24 cellular contexts compared by ENCODE assay signal in the genomic region with DNA sequence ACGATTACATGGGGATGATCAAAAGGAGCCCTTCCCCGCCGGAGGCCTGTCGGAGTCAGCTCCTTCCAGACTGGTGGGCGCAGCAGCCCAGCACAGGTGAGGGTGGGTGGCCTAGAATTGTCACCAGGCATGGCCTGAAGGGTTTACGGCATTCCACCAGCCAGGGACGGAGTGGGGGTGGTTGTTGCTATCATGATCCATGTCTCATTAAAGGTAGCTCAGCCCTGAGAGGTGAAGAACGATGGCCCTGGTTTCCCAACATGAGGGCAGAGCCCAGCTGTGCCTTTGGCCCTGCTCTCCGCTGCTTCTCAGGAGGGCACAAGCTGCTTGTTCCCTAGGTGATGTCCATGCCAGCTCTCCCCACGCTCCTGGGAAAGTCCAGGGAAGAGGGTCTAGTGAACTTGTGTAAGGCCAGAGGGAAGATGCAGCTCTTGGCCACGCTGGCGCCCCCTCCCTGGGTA. TPM values are rescaled to one million over a fixed set of nuclear protein-coding genes. Genes with fewer than 3 reads are reported as not detected.
A peak's percentile ranks its signal among the peaks of the same experiment; 100 is the strongest.
DNase-seq lines count a peak whose midpoint lies in the region; ATAC-seq, FAIRE-seq and TF ChIP-seq lines count a peak whose summit lies in the region.
"Had no signal": no experiment of that assay in that cellular context is flagged by ENCODE, and none has a peak within 500 bp of the region (broad histone marks: within the 10 kb centered on the region; RNA-seq: fewer than 3 reads in every experiment).

No MANE protein-coding gene starts in this region.

- H4K20me1 ChIP-seq in BLaER1 treated with 17β-estradiol and CSF1 and Interleukin-3, amounts not matched to agents 10 nM and 100 nM, result peaks cover 0 to 99% (median 12%) of the 10 kb centered on the region in 11 experiments; a peak in 10 of 22 replicates
- no peaks in the 10 kb centered on the region for H4K20me1 ChIP-seq in OCI-LY7 (ENCODE audit: insufficient read depth, low read length)
- H4K20me1 ChIP-seq in H1 (replicated peaks in 1 of 2; ENCODE audit: control insufficient read depth in 1 of 2, insufficient read depth in 2 of 2, low read length in 2 of 2), result no peaks in the 10 kb centered on the region

- POLR2A ChIA-PET in OCI-LY7 (lab: Charles Lee) (interaction anchor here (1.9 kb wide), 1 partner anchor 31 kb away, joined by 5 read pairs; no protein-coding TSS in a partner anchor), H1 (lab: Charles Lee; ENCODE audit: partially characterized antibody) (no interaction called here)
- POLR2A ChIA-PET in naive thymus-derived CD4-positive, alpha-beta T cell (lab: Charles Lee), result interaction anchor here (0.6 to 1.5 kb wide), 2 partner anchors 11 to 1575 kb away, joined by 3 to 4 read pairs; no protein-coding TSS in a partner anchor

- TF ChIP-seq POLR2A in H1 (IDR thresholded peaks at IDR 0.05; ENCODE audit: control extremely low read depth in 1 of 2, low read depth in 2 of 2, low read length in 2 of 2), result no peak

- H3K18ac ChIP-seq in H1 (ENCODE audit: extremely low read depth, low read length), result no peak overlapping the region

- H3K79me2 ChIP-seq in OCI-LY7 (ENCODE audit: insufficient read depth, low read depth, low read length) (peaks cover 50% of the 10 kb centered on the region), H1 (ENCODE audit: control insufficient read depth in 1 of 2, insufficient read depth in 2 of 2, low read length in 2 of 2) (no peaks in the 10 kb centered on the region)

- H3K14ac ChIP-seq in H1 (ENCODE audit: insufficient read length), result no peak overlapping the region

- no peaks in the 10 kb centered on the region for H3K27me3 Mint-ChIP-seq in naive thymus-derived CD4-positive, alpha-beta T cell

- H3K36me3 ChIP-seq in BLaER1 treated with 17β-estradiol and CSF1 and Interleukin-3, amounts not matched to agents 10 nM and 100 nM, result peaks cover 8 to 100% (median 97%) of the 10 kb centered on the region in 11 experiments
- H3K36me3 ChIP-seq in OCI-LY7 (ENCODE audit: insufficient read depth, low read length) (peaks cover 96% of the 10 kb centered on the region), H1 (ENCODE audit: control insufficient read depth in 2 of 4, insufficient read depth in 4 of 4, low read length in 3 of 4) (no peaks in the 10 kb centered on the region)
- peaks cover 0 to 3% (median 0%) of the 10 kb centered on the region in 3 experiments for H3K36me3 ChIP-seq in naive thymus-derived CD4-positive, alpha-beta T cell (ENCODE audit: control insufficient read depth in 2 of 3, insufficient read depth in 3 of 3, low read length in 3 of 3)
- H3K36me3 ChIP-seq: MG63, prostate gland, upper lobe of right lung had no signal

- DNase-seq in OCI-LY7 (ENCODE audit: low spot score), result no peak
- DNase-seq in H1 (ENCODE audit: low read depth in 1 of 2, low spot score in 2 of 2), result no peak
- DNase-seq in posterior vena cava (ENCODE audit: low spot score), result peak; percentile 77
- DNase-seq in NCI-H146 (lab: John Stamatoyannopoulos, UW), result no peak
- no peak for DNase-seq in naive thymus-derived CD4-positive, alpha-beta T cell
- DNase-seq: activated CD4-positive, alpha-beta T cell treated with anti-CD3 and anti-CD28 coated beads, Interleukin-2, amount 50 U/mL, for 48 hours; anterior cingulate cortex; Calu3; left lung; MG63; midbrain; NCI-H1436; NCI-H524 treated with DMSO at 0.1 percent for 48 hours; stimulated activated naive CD8-positive, alpha-beta T cell treated with anti-CD3 and anti-CD28 coated beads, Interleukin-15, Interleukin-2, amounts not matched to agents 100 U/mL and 50 U/mL, for 24 hours had no signal

- no peak overlapping the region for H2BK5ac ChIP-seq in H1 (ENCODE audit: low read depth, low read length)

- no peaks in the 10 kb centered on the region for H3K23me2 ChIP-seq in H1 (ENCODE audit: low read depth, low read length)

- H3K27ac ChIP-seq in BLaER1 treated with 17β-estradiol and CSF1 and Interleukin-3, amounts not matched to agents 10 nM and 100 nM, result peak overlapping the region; percentile 65 to 100 (median 90)
- H3K27ac ChIP-seq in OCI-LY7 (ENCODE audit: low read depth, low read length, poor library complexity, severe bottlenecking) (peak overlapping the region; percentile 99), H1 (ENCODE audit: low read depth, low read length) (no peak overlapping the region)
- no peak overlapping the region for H3K27ac ChIP-seq in naive thymus-derived CD4-positive, alpha-beta T cell (ENCODE audit: low read depth, low read length)
- H3K27ac ChIP-seq: dorsolateral prefrontal cortex, prostate gland, upper lobe of right lung had no signal

- peaks cover 0 to 5% (median 0%) of the 10 kb centered on the region in 11 experiments; a peak in 3 of 22 replicates for H3K9me3 ChIP-seq in BLaER1 treated with 17β-estradiol and CSF1 and Interleukin-3, amounts not matched to agents 10 nM and 100 nM (replicated peaks in 1 of 11)
- H3K9me3 ChIP-seq in OCI-LY7 (ENCODE audit: low read length) (no peaks in the 10 kb centered on the region), H1 (ENCODE audit: insufficient read depth in 2 of 2, low read depth in 1 of 2, low read length in 1 of 2) (no peaks in the 10 kb centered on the region)
- H3K9me3 ChIP-seq in naive thymus-derived CD4-positive, alpha-beta T cell (ENCODE audit: control insufficient read depth in 2 of 3, low read length in 3 of 3), result no peaks in the 10 kb centered on the region
- H3K9me3 ChIP-seq: heart left ventricle, left lung, MG63, prostate gland, upper lobe of right lung had no signal

- intact Hi-C loops in OCI-LY7 (cut with micrococcal nuclease; ENCODE audit: unreplicated experiment), result no loop called here
- intact Hi-C loops in posterior vena cava (cut with DNase I), result no loop called here
- intact Hi-C loops in naive thymus-derived CD4-positive, alpha-beta T cell (cut with micrococcal nuclease), result no loop called here

- no peak overlapping the region for H3K27ac Mint-ChIP-seq in naive thymus-derived CD4-positive, alpha-beta T cell

- peaks cover 5 to 33% (median 10%) of the 10 kb centered on the region in 5 donors for H3K36me3 Mint-ChIP-seq in naive thymus-derived CD4-positive, alpha-beta T cell

- no peaks in the 10 kb centered on the region for H3K27me3 ChIP-seq in BLaER1 treated with 17β-estradiol and CSF1 and Interleukin-3, amounts not matched to agents 10 nM and 100 nM
- H3K27me3 ChIP-seq in H1 (replicated peaks in 1 of 4; ENCODE audit: control insufficient read depth in 3 of 4, extremely low read depth in 1 of 4, insufficient read depth in 3 of 4, low read length in 3 of 4), result peaks cover 0 to 8% (median 4%) of the 10 kb centered on the region in 4 experiments; a peak in 3 of 7 replicates
- H3K27me3 ChIP-seq in naive thymus-derived CD4-positive, alpha-beta T cell (ENCODE audit: control insufficient read depth in 2 of 2, insufficient read depth in 2 of 2, low read length in 2 of 2), result no peaks in the 10 kb centered on the region
- H3K27me3 ChIP-seq: dorsolateral prefrontal cortex, heart left ventricle, left lung, MG63, upper lobe of right lung had no signal

- no peak overlapping the region for H3K4me3 Mint-ChIP-seq in naive thymus-derived CD4-positive, alpha-beta T cell
- H3K4me3 Mint-ChIP-seq: neural crest cell had no signal

- TF ChIP-seq RAD21 in H1 (IDR thresholded peaks at IDR 0.05 in 1 of 2, conservative IDR thresholded peaks at IDR 0.05 in 1 of 2; ENCODE audit: low read depth in 2 of 2, low read length in 2 of 2), result no peak

- TF ChIP-seq EP300 in H1 (IDR thresholded peaks at IDR 0.05; ENCODE audit: borderline replicate concordance in 1 of 2, low read depth in 2 of 2, low read length in 2 of 2), result no peak

- H2BK15ac ChIP-seq in H1 (ENCODE audit: low read length), result no peak overlapping the region

- no peak overlapping the region for H4K5ac ChIP-seq in H1 (ENCODE audit: insufficient read length, low read depth, low read length)

- CTCF ChIA-PET in OCI-LY7 (lab: Charles Lee; ENCODE audit: unreplicated experiment) (interaction anchor here (0.6 kb wide), 1 partner anchor 799 kb away, joined by 3 read pairs; no protein-coding TSS in a partner anchor), H1 (lab: Charles Lee; ENCODE audit: partially characterized antibody) (interaction anchor here (1.0 to 10.2 kb wide), 11 partner anchors 10 to 94 kb away, joined by 3 to 52 read pairs (median 5); no protein-coding TSS in a partner anchor)
- CTCF ChIA-PET in naive thymus-derived CD4-positive, alpha-beta T cell (lab: Charles Lee), result interaction anchor here (0.9 kb wide), 1 partner anchor 10 kb away, joined by 3 read pairs; no protein-coding TSS in a partner anchor

- no peak overlapping the region for H4K8ac ChIP-seq in H1 (ENCODE audit: extremely low read depth, insufficient read depth, low read length)

- TF ChIP-seq CTCF in OCI-LY7 (conservative IDR thresholded peaks at IDR 0.05; ENCODE audit: low read length) (no peak), H1 (IDR thresholded peaks at IDR 0.05; ENCODE audit: control extremely low read depth in 1 of 3, insufficient read depth in 1 of 3, low read depth in 1 of 3, low read length in 3 of 3) (no peak)

- FAIRE-seq in H1 (lab: Jason Lieb, UNC), result no peak

- no peak overlapping the region for H2BK12ac ChIP-seq in H1 (ENCODE audit: low read depth, low read length)

- no peak overlapping the region for H3K4ac ChIP-seq in H1 (replicated peaks; ENCODE audit: insufficient read length, low read depth, low read length)

- H2AK5ac ChIP-seq in H1 (ENCODE audit: low read depth, low read length), result no peak overlapping the region

- no peak for ATAC-seq in naive thymus-derived CD4-positive, alpha-beta T cell
- ATAC-seq in GM18909 (IDR thresholded peaks at IDR 0.05; ENCODE audit: poor library complexity, unreplicated experiment), result no peak
- ATAC-seq in HG03135 (IDR thresholded peaks at IDR 0.05; ENCODE audit: unreplicated experiment), result no peak
- ATAC-seq: heart left ventricle; stimulated activated naive CD8-positive, alpha-beta T cell treated with anti-CD3 and anti-CD28 coated beads, Interleukin-15, Interleukin-2, amounts not matched to agents 100 U/mL and 50 U/mL, for 24 hours had no signal

- H2BK20ac ChIP-seq in H1 (ENCODE audit: low read length), result peak overlapping the region; percentile 61; the same call in 1 of the 2 replicates

- peak overlapping the region in 8 of 10 experiments; percentile 10 to 62 (median 32); a peak in 14 of 20 replicates for H3K4me3 ChIP-seq in BLaER1 treated with 17β-estradiol and CSF1 and Interleukin-3, amounts not matched to agents 10 nM and 100 nM
- H3K4me3 ChIP-seq in OCI-LY7 (ENCODE audit: low read depth, low read length, poor library complexity, severe bottlenecking) (no peak overlapping the region), H1 (ENCODE audit: extremely low read depth in 1 of 4, insufficient read depth in 2 of 4, low read depth in 3 of 4, low read length in 4 of 4) (no peak overlapping the region)
- H3K4me3 ChIP-seq in naive thymus-derived CD4-positive, alpha-beta T cell (ENCODE audit: low read length), result no peak overlapping the region
- H3K4me3 ChIP-seq: dorsolateral prefrontal cortex, heart left ventricle, left lung, MG63, prostate gland, skin epidermis, upper lobe of right lung had no signal

- peak overlapping the region; percentile 6 for H4K91ac ChIP-seq in H1 (replicated peaks; ENCODE audit: insufficient read length, low read length)

- peaks cover 5 to 20% (median 12%) of the 10 kb centered on the region in 7 donors for H3K4me1 Mint-ChIP-seq in naive thymus-derived CD4-positive, alpha-beta T cell

- no peaks in the 10 kb centered on the region for H3K9me2 ChIP-seq in OCI-LY7 (ENCODE audit: insufficient read depth, low read length)

- H2AFZ ChIP-seq in OCI-LY7 (ENCODE audit: low read length) (no peak overlapping the region), H1 (ENCODE audit: low read length) (no peak overlapping the region)

- WGBS in H1 (ENCODE audit: extremely low coverage in 1 of 2, insufficient coverage in 1 of 2, insufficient read length in 1 of 2, insufficient replicate concordance in 2 of 2, low coverage in 1 of 2, low lambda C conversion rate in 2 of 2, missing lambda C conversion rate in 1 of 2), 2 experiments, result 91% methylated on average over 12 of the region's 12 CpGs; no CpG with 5 or more reads in 1 of the 2 experiments

- no peak overlapping the region for H2BK120ac ChIP-seq in H1 (replicated peaks; ENCODE audit: low read depth, low read length)

- no peaks in the 10 kb centered on the region for H3K79me1 ChIP-seq in H1 (ENCODE audit: low read depth, low read length)

- H3K4me2 ChIP-seq in BLaER1 treated with 17β-estradiol and CSF1 and Interleukin-3, amounts not matched to agents 10 nM and 100 nM, result peak overlapping the region; percentile 87 to 99 (median 95)
- H3K4me2 ChIP-seq in OCI-LY7 (ENCODE audit: low read length) (peak overlapping the region; percentile 85; the same call in 1 of the 2 replicates), H1 (ENCODE audit: insufficient read depth in 1 of 2, low read depth in 2 of 2, low read length in 2 of 2) (no peak overlapping the region)

- peaks cover 90 to 100% (median 100%) of the 10 kb centered on the region in 10 experiments for H3K4me1 ChIP-seq in BLaER1 treated with 17β-estradiol and CSF1 and Interleukin-3, amounts not matched to agents 10 nM and 100 nM
- H3K4me1 ChIP-seq in OCI-LY7 (ENCODE audit: insufficient read depth, low read length, poor library complexity, severe bottlenecking), result peaks cover 82% of the 10 kb centered on the region
- peaks cover 0 to 5% (median 2%) of the 10 kb centered on the region in 4 experiments; a peak in 3 of 7 replicates for H3K4me1 ChIP-seq in H1 (replicated peaks in 1 of 4; ENCODE audit: control insufficient read depth in 3 of 4, insufficient read depth in 4 of 4, low read length in 3 of 4)
- no peaks in the 10 kb centered on the region for H3K4me1 ChIP-seq in naive thymus-derived CD4-positive, alpha-beta T cell (ENCODE audit: control insufficient read depth in 2 of 2, insufficient read depth in 2 of 2, low read length in 2 of 2)
- H3K4me1 ChIP-seq: prostate gland had no signal

- no peaks in the 10 kb centered on the region for H3K9me3 Mint-ChIP-seq in naive thymus-derived CD4-positive, alpha-beta T cell
- H3K9me3 Mint-ChIP-seq: neural crest cell had no signal

- no peak overlapping the region for H3K23ac ChIP-seq in H1 (ENCODE audit: insufficient read length)

- no peak overlapping the region for H3K56ac ChIP-seq in H1 (replicated peaks; ENCODE audit: insufficient read length, low read depth, low read length)

- peak overlapping the region; percentile 59 to 87 (median 81) for H3K9ac ChIP-seq in BLaER1 treated with 17β-estradiol and CSF1 and Interleukin-3, amounts not matched to agents 10 nM and 100 nM
- no peak overlapping the region for H3K9ac ChIP-seq in H1 (replicated peaks in 1 of 4; ENCODE audit: extremely low read depth in 1 of 4, low read depth in 3 of 4, low read length in 3 of 4)

- BruUV-seq in OCI-LY7 (replicated peaks; lab: Mats Ljungman, UMichigan), result no TSS peak

RNA-seq across cellular contexts. Expression of a gene that starts 14.2 kb away (rescaled TPM):
- 181 and 188 TPM in 2 replicates for total RNA-seq in OCI-LY7 (2014; rRNA removed; shearing (Covaris generic))
- 210 and 224 TPM in 2 replicates for total RNA-seq in OCI-LY7 (2022)
- 0.96 and 2.0 TPM in 2 replicates for total RNA-seq in H1 (2021; fragmentation: NEBNext Ultra II Directional; extraction: Animal tissue kit (Norgen Biotek cat#: 25700))
- 0.35 and 0.72 TPM in 2 replicates for polyA plus RNA-seq in H1 (2011; rRNA removed)
- 0.54 TPM for polyA plus RNA-seq in H1 (2011; cell fraction: cytosol; rRNA removed)
- polyA plus RNA-seq in H1 (2011; cell fraction: nucleus; rRNA removed), result 0.80 TPM
- 0.37 to 0.72 TPM (median 0.53 TPM) in 4 replicates for polyA plus RNA-seq in H1 (2012, experiment 1 of 2)
- 0.12 TPM for polyA plus RNA-seq in H1 (2012, experiment 2 of 2)
- 0.34 TPM for polyA plus RNA-seq in H1 (2013, experiment 1 of 2)
- 0.37 TPM for polyA plus RNA-seq in H1 (2013, experiment 2 of 2)
- polyA minus RNA-seq in H1 (2011; rRNA and poly(A)+ RNA removed), result 0.88 and 1.3 TPM in 2 replicates
- polyA minus RNA-seq in H1 (2011; cell fraction: cytosol; rRNA and poly(A)+ RNA removed), result not detected
- polyA minus RNA-seq in H1 (2011; cell fraction: nucleus; rRNA and poly(A)+ RNA removed), result 0.30 TPM
- total RNA-seq in posterior vena cava, result 10 to 100 TPM in 1 of 2 donors, 1 to 10 TPM in 1; 6.3 to 18.7 TPM
- 100 to 1,000 TPM in 1 of 5 experiments, 10 to 100 TPM in 2, 1 to 10 TPM in 2; 3.5 to 105 (median 19.9) TPM for total RNA-seq in naive thymus-derived CD4-positive, alpha-beta T cell
- polyA plus RNA-seq in naive thymus-derived CD4-positive, alpha-beta T cell, result 1 to 10 TPM; 4.5 to 6.4 TPM
- polyA plus RNA-seq: BJ had no signal

Comparison
In these comparisons a context has a peak if more than half of its experiments do, and no peak if none do; other contexts are left out.
1. H3K27ac ChIP-seq: peak in BLaER1 treated with 17β-estradiol and CSF1 and Interleukin-3, amounts not matched to agents 10 nM and 100 nM (11 of 11) and OCI-LY7 (single experiment); none in H1 (single experiment) and naive thymus-derived CD4-positive, alpha-beta T cell (single experiment).
2. H3K4me2 ChIP-seq: peak in BLaER1 treated with 17β-estradiol and CSF1 and Interleukin-3, amounts not matched to agents 10 nM and 100 nM (11 of 11) and OCI-LY7 (single experiment); none in H1 (0 of 2).
3. H3K4me3 ChIP-seq: peak in BLaER1 treated with 17β-estradiol and CSF1 and Interleukin-3, amounts not matched to agents 10 nM and 100 nM (8 of 10); none in OCI-LY7 (single experiment), H1 (0 of 4) and naive thymus-derived CD4-positive, alpha-beta T cell (single experiment).
4. H3K9ac ChIP-seq: peak in BLaER1 treated with 17β-estradiol and CSF1 and Interleukin-3, amounts not matched to agents 10 nM and 100 nM (11 of 11); none in H1 (0 of 4).